8 cellular contexts compared by ENCODE assay signal in genomic region chr17:49497147-49498036, GRCh38. TPM values are rescaled to one million over a fixed set of nuclear protein-coding genes. Genes with fewer than 3 reads are reported as not detected.
DNase-seq lines count a peak whose midpoint lies in the region; ATAC-seq and TF ChIP-seq lines count a peak whose summit lies in the region.

No MANE protein-coding gene starts in this region.

- H3K4me1 Mint-ChIP-seq in brain, result peaks cover 19% of the 10 kb centered on the region

- no peak for ATAC-seq in stimulated activated naive CD8-positive, alpha-beta T cell treated with anti-CD3 and anti-CD28 coated beads, Interleukin-15, Interleukin-2, amounts not matched to agents 100 U/mL and 50 U/mL, for 24 hours
- ATAC-seq in HG02970 (IDR thresholded peaks at IDR 0.05; ENCODE audit: low FRiP score, unreplicated experiment) (no peak), GM21360 (IDR thresholded peaks at IDR 0.05; ENCODE audit: unreplicated experiment) (no peak)

- H3K36me3 ChIP-seq in ES-I3 (ENCODE audit: insufficient read depth, low read length) (no peaks in the 10 kb centered on the region), kidney epithelial cell (ENCODE audit: control insufficient read depth, insufficient read depth, low read length) (no peaks in the 10 kb centered on the region)

- no peaks in the 10 kb centered on the region for H3K9me3 ChIP-seq in ES-I3 (ENCODE audit: control insufficient read depth, insufficient read depth, low read length)

- no peak for TF ChIP-seq CTCF in brain (conservative IDR thresholded peaks at IDR 0.05)
- no peak for TF ChIP-seq CTCF in kidney epithelial cell (IDR thresholded peaks at IDR 0.05; ENCODE audit: insufficient read depth, low read length, poor library complexity, severe bottlenecking)

- H3K4me3 Mint-ChIP-seq in brain, result peak overlapping the region; percentile 80 to 92 (median 90)

- peaks cover 0 to 13% (median 0%) of the 10 kb centered on the region in 5 experiments for H3K9me3 Mint-ChIP-seq in brain

- peaks cover 64% of the 10 kb centered on the region for H3K27me3 ChIP-seq in kidney epithelial cell (ENCODE audit: control insufficient read depth, insufficient read depth, low read length)

- DNase-seq in NCI-H526 treated with DMSO at 0.1 percent for 48 hours (lab: John Stamatoyannopoulos, UW) (peak; percentile 33), kidney epithelial cell (ENCODE audit: low read depth) (no peak), cerebellar cortex (ENCODE audit: low spot score) (no peak)
- peak; percentile 17 for DNase-seq in stimulated activated naive CD8-positive, alpha-beta T cell treated with anti-CD3 and anti-CD28 coated beads, Interleukin-15, Interleukin-2, amounts not matched to agents 100 U/mL and 50 U/mL, for 24 hours

- H3K4me1 ChIP-seq in ES-I3 (ENCODE audit: insufficient read depth, low read length), result peaks cover 29% of the 10 kb centered on the region

- peak overlapping the region; percentile 6 for H3K4me3 ChIP-seq in kidney epithelial cell (ENCODE audit: low read depth, low read length)

- peak overlapping the region; percentile 85 for H3K9ac ChIP-seq in ES-I3 (ENCODE audit: low read depth, low read length)

- peaks cover 86% of the 10 kb centered on the region for H3K27me3 Mint-ChIP-seq in brain

- H3K27ac Mint-ChIP-seq in brain, result peak overlapping the region in 3 of 5 experiments; percentile 23 to 79 (median 41)

- no peaks in the 10 kb centered on the region for H3K36me3 Mint-ChIP-seq in brain

RNA-seq across cellular contexts. Expression of gene NGFR, which starts 2.3 kb away (rescaled TPM):
- polyA plus RNA-seq in brain (ENCODE audit: insufficient read depth, low read depth, low replicate concordance), result 2.6 TPM
- total RNA-seq in kidney epithelial cell, result 0.04 TPM in 1 of 2 replicates, not detected in the other

Comparison
In these comparisons a context has a peak if more than half of its experiments do, and no peak if none do; other contexts are left out.
1. DNase-seq: peak in NCI-H526 treated with DMSO at 0.1 percent for 48 hours (single experiment) and stimulated activated naive CD8-positive, alpha-beta T cell treated with anti-CD3 and anti-CD28 coated beads, Interleukin-15, Interleukin-2, amounts not matched to agents 100 U/mL and 50 U/mL, for 24 hours (single experiment); none in kidney epithelial cell (single experiment) and cerebellar cortex (single experiment).